ENCODE assay signal across 14 cellular contexts in genomic region chr7:121279060-121279620, GRCh38. TPM values are rescaled to one million over a fixed set of nuclear protein-coding genes. Genes with fewer than 3 reads are reported as not detected.
DNase-seq lines count a peak whose midpoint lies in the region; ATAC-seq, FAIRE-seq and TF ChIP-seq lines count a peak whose summit lies in the region.
"Had no signal": no experiment of that assay in that cellular context is flagged by ENCODE, and none has a peak within 500 bp of the region (broad histone marks: within the 10 kb centered on the region; RNA-seq: fewer than 3 reads in every experiment).

No MANE protein-coding gene starts in this region.

- H3K4me3 Mint-ChIP-seq in natural killer cell treated with Interleukin-12 subunit alpha and Interleukin-12 subunit beta and Interleukin-15 and Interleukin-18, amount 100 ng/mL, for 72 hours: peak overlapping the region; percentile 50
- no peak overlapping the region for H3K4me3 Mint-ChIP-seq in natural killer cell

- FAIRE-seq in RCC 7860 (lab: Jason Lieb, UNC): no peak
- FAIRE-seq: TTC549 had no signal

- peaks cover 0 to 11% of the 10 kb centered on the region in 2 donors for H3K4me1 Mint-ChIP-seq in natural killer cell treated with Interleukin-12 subunit alpha and Interleukin-12 subunit beta and Interleukin-15 and Interleukin-18, amount 100 ng/mL, for 72 hours (ENCODE audit: low read depth in 2 of 2)
- H3K4me1 Mint-ChIP-seq in natural killer cell: no peaks in the 10 kb centered on the region

- peaks cover 11 to 34% of the 10 kb centered on the region in 2 donors for H3K27me3 Mint-ChIP-seq in natural killer cell treated with Interleukin-12 subunit alpha and Interleukin-12 subunit beta and Interleukin-15 and Interleukin-18, amount 100 ng/mL, for 72 hours
- H3K27me3 Mint-ChIP-seq in natural killer cell (ENCODE audit: low read depth in 2 of 2): peaks cover 0 to 11% of the 10 kb centered on the region in 2 donors

- H3K9me3 ChIP-seq in mucosa of descending colon (no peaks in the 10 kb centered on the region), left lung (peaks cover 0 to 2% of the 10 kb centered on the region in 2 donors)

- DNase-seq in natural killer cell treated with Interleukin-12 subunit alpha and Interleukin-12 subunit beta and Interleukin-15 and Interleukin-18, amount 100 ng/mL, for 72 hours (ENCODE audit: low spot score): no peak
- DNase-seq in natural killer cell (no peak), RCC 7860 (ENCODE audit: low spot score) (peak; percentile 35), choroid plexus epithelial cell (ENCODE audit: low read depth) (peak; percentile 51), mucosa of descending colon (no peak), left lung (no peak), NAMALWA (ENCODE audit: low spot score) (no peak), NCI-H526 treated with DMSO at 0.1 percent for 48 hours (lab: John Stamatoyannopoulos, UW) (no peak)
- DNase-seq: amniotic stem cell, NCI-H1694 treated with DMSO at 0.1 percent for 48 hours, occipital lobe, SHP77 treated with DMSO at 0.1 percent for 48 hours had no signal

- H3K9me3 Mint-ChIP-seq in natural killer cell treated with Interleukin-12 subunit alpha and Interleukin-12 subunit beta and Interleukin-15 and Interleukin-18, amount 100 ng/mL, for 72 hours: peaks cover 8% of the 10 kb centered on the region
- H3K9me3 Mint-ChIP-seq in natural killer cell: no peaks in the 10 kb centered on the region

- H3K36me3 ChIP-seq in mucosa of descending colon (ENCODE audit: low read depth) (no peaks in the 10 kb centered on the region), left lung (no peaks in the 10 kb centered on the region)

- H3K4me3 ChIP-seq in choroid plexus epithelial cell (ENCODE audit: low read depth, low read length): no peak overlapping the region
- H3K4me3 ChIP-seq in mucosa of descending colon: no peak overlapping the region
- H3K4me3 ChIP-seq in left lung: no peak overlapping the region

- no peak overlapping the region for H3K27ac ChIP-seq in left lung

- no peaks in the 10 kb centered on the region for H3K36me3 Mint-ChIP-seq in natural killer cell treated with Interleukin-12 subunit alpha and Interleukin-12 subunit beta and Interleukin-15 and Interleukin-18, amount 100 ng/mL, for 72 hours
- H3K36me3 Mint-ChIP-seq in natural killer cell: no peaks in the 10 kb centered on the region

- no peak for ATAC-seq in natural killer cell treated with Interleukin-12 subunit alpha and Interleukin-12 subunit beta and Interleukin-15 and Interleukin-18, amount 100 ng/mL, for 72 hours
- no peak for ATAC-seq in natural killer cell
- ATAC-seq in mucosa of descending colon: no peak
- no peak for ATAC-seq in left lung

- intact Hi-C loops in natural killer cell (cut with micrococcal nuclease): no loop called here
- intact Hi-C loops in mucosa of descending colon (cut with DNase I, micrococcal nuclease): no loop called here
- intact Hi-C loops in left lung (cut with DNase I): no loop called here

- TF ChIP-seq CTCF in natural killer cell (IDR thresholded peaks at IDR 0.05) (no peak), choroid plexus epithelial cell (conservative IDR thresholded peaks at IDR 0.05; ENCODE audit: low read depth, low read length) (no peak), mucosa of descending colon (IDR thresholded peaks at IDR 0.05) (no peak), left lung (IDR thresholded peaks at IDR 0.05) (no peak)

- H3K27me3 ChIP-seq in left lung: no peaks in the 10 kb centered on the region

- H3K27ac Mint-ChIP-seq in natural killer cell treated with Interleukin-12 subunit alpha and Interleukin-12 subunit beta and Interleukin-15 and Interleukin-18, amount 100 ng/mL, for 72 hours: peak overlapping the region in 1 of 2 donors; percentile 5
- H3K27ac Mint-ChIP-seq in natural killer cell: no peak overlapping the region

- H3K4me1 ChIP-seq in mucosa of descending colon (ENCODE audit: low read depth) (no peaks in the 10 kb centered on the region), left lung (no peaks in the 10 kb centered on the region)

RNA-seq across cellular contexts. Expression of gene WNT16, which starts 49.7 kb away (rescaled TPM):
- total RNA-seq in natural killer cell treated with Interleukin-12 subunit alpha and Interleukin-12 subunit beta and Interleukin-15 and Interleukin-18, amount 100 ng/mL, for 72 hours: not detected
- total RNA-seq in natural killer cell (not detected), mucosa of descending colon (1 to 10 TPM in 1 of 3 donors, not detected in 2; 1.4 TPM), left lung (not detected)
- total RNA-seq: lung microvascular endothelial cell had no signal

Comparison
In these comparisons a context has a peak if more than half of its experiments do, and no peak if none do; other contexts are left out.
1. DNase-seq: peak in RCC 7860 (single experiment) and choroid plexus epithelial cell (single experiment); none in natural killer cell treated with Interleukin-12 subunit alpha and Interleukin-12 subunit beta and Interleukin-15 and Interleukin-18, amount 100 ng/mL, for 72 hours (single experiment), natural killer cell (single experiment), mucosa of descending colon (0 of 3), left lung (0 of 2), NAMALWA (single experiment) and NCI-H526 treated with DMSO at 0.1 percent for 48 hours (single experiment).